9 cellular contexts compared by ENCODE assay signal in genomic region chr4:172998527-172999469, GRCh38.
DNase-seq lines count a peak whose midpoint lies in the region; ATAC-seq and TF ChIP-seq lines count a peak whose summit lies in the region.
"Had no signal": no experiment of that assay in that cellular context is flagged by ENCODE, and none has a peak within 500 bp of the region (broad histone marks: within the 10 kb centered on the region; RNA-seq: fewer than 3 reads in every experiment).

No MANE protein-coding gene starts in this region.

- H3K79me2 ChIP-seq in mesendoderm (ENCODE audit: control insufficient read depth, insufficient read depth, low read length) = no peaks in the 10 kb centered on the region

- ATAC-seq in HG03045 (IDR thresholded peaks at IDR 0.05; ENCODE audit: unreplicated experiment) = no peak
- ATAC-seq: activated CD8-positive, alpha-beta memory T cell treated with anti-CD3 and anti-CD28 coated beads, Interleukin-2, amount 10 ng/mL, durations not matched to agents 7 days and 5 days had no signal

- WGBS in mesendoderm (ENCODE audit: extremely low coverage, insufficient coverage, low lambda C conversion rate) = no CpG with 5 or more reads among the region's 7 CpGs

- no peak overlapping the region for H3K27ac ChIP-seq in mesendoderm (ENCODE audit: low read depth, low read length)

- H3K4me2 ChIP-seq in mesendoderm (ENCODE audit: low read length) = no peak overlapping the region

- H3K4me1 ChIP-seq in mesendoderm (ENCODE audit: control insufficient read depth, low read depth, low read length) = no peaks in the 10 kb centered on the region

- no peak overlapping the region for H2BK5ac ChIP-seq in mesendoderm (ENCODE audit: low read length)

- H3K9me3 ChIP-seq in MG63 = no peaks in the 10 kb centered on the region; the same call in 1 of the 2 replicates

- H3K9ac ChIP-seq in mesendoderm (ENCODE audit: low read length) = no peak overlapping the region

- no peaks in the 10 kb centered on the region for H3K79me1 ChIP-seq in mesendoderm (ENCODE audit: low read length)

- no peaks in the 10 kb centered on the region for H3K36me3 ChIP-seq in MG63
- no peaks in the 10 kb centered on the region for H3K36me3 ChIP-seq in mesendoderm (ENCODE audit: control insufficient read depth, insufficient read depth, low read length)

- no peak for TF ChIP-seq CTCF in astrocyte of the spinal cord (IDR thresholded peaks at IDR 0.05; ENCODE audit: low read depth, low read length)

- no peak overlapping the region for H3K4ac ChIP-seq in mesendoderm (ENCODE audit: low read depth, low read length)

- H2BK15ac ChIP-seq in mesendoderm (replicated peaks; ENCODE audit: low read depth) = no peak overlapping the region

- H3K4me3 ChIP-seq in MG63 (no peak overlapping the region), astrocyte of the spinal cord (ENCODE audit: low read depth, low read length) (no peak overlapping the region), mesendoderm (ENCODE audit: low read length) (no peak overlapping the region)

- no peak overlapping the region for H2BK120ac ChIP-seq in mesendoderm (ENCODE audit: low read depth, low read length)

- DNase-seq in GM03348 (ENCODE audit: low spot score) (peak; percentile 31), MG63 (peak; percentile 11), astrocyte of the spinal cord (ENCODE audit: low read depth, low spot score) (peak; percentile 88), mesendoderm (peak; percentile 25), retina (no peak), amniotic stem cell (lab: John Stamatoyannopoulos, UW) (no peak), NCI-H748 treated with DMSO at 0.1 percent for 48 hours (lab: John Stamatoyannopoulos, UW) (no peak)
- DNase-seq: activated CD8-positive, alpha-beta memory T cell treated with anti-CD3 and anti-CD28 coated beads, Interleukin-2, amount 10 ng/mL, durations not matched to agents 7 days and 5 days had no signal

- no peak overlapping the region for H2AK5ac ChIP-seq in mesendoderm (ENCODE audit: low read length)

- no peak overlapping the region for H3K23ac ChIP-seq in mesendoderm (ENCODE audit: low read length)

- no peak overlapping the region for H4K5ac ChIP-seq in mesendoderm (ENCODE audit: low read length)

- H4K8ac ChIP-seq in mesendoderm (ENCODE audit: low read depth, low read length) = no peak overlapping the region

- peak overlapping the region; percentile 60 for H3K18ac ChIP-seq in mesendoderm (ENCODE audit: low read length)

- in situ Hi-C loops in astrocyte of the spinal cord (cut with HindIII; ENCODE audit: low sequenced_read_pairs) = no loop called here

- H3K27me3 ChIP-seq in MG63 = no peaks in the 10 kb centered on the region
- no peaks in the 10 kb centered on the region for H3K27me3 ChIP-seq in mesendoderm (ENCODE audit: insufficient read depth, low read length, poor library complexity)

- H3K56ac ChIP-seq in mesendoderm (ENCODE audit: low read length) = no peak overlapping the region

Comparison
In these comparisons a context has a peak if more than half of its experiments do, and no peak if none do; other contexts are left out.
1. DNase-seq: peak in GM03348 (single experiment), MG63 (single experiment), astrocyte of the spinal cord (single experiment) and mesendoderm (single experiment); none in retina (single experiment), amniotic stem cell (single experiment) and NCI-H748 treated with DMSO at 0.1 percent for 48 hours (single experiment).